ENCODE assay signal across 2 cellular contexts in genomic region chr1:27599605-27600499, GRCh38.
TF ChIP-seq lines count a peak whose summit lies in the region.

No MANE protein-coding gene starts in this region.

TF ChIP-seq in A549, 52 proteins besides CTCF, POLR2A, EP300 and RAD21:
- no peak for TF ChIP-seq TFCP2L1 (CRISPR knock-in tag; IDR thresholded peaks at IDR 0.05)
- no peak for TF ChIP-seq RNF2 (IDR thresholded peaks at IDR 0.05; ENCODE audit: borderline replicate concordance, low read depth)
- TF ChIP-seq RFX5 (IDR thresholded peaks at IDR 0.05) = no peak
- TF ChIP-seq FOSL2 (IDR thresholded peaks at IDR 0.05) = no peak
- no peak for TF ChIP-seq FOSL2 (CRISPR knock-in tag; IDR thresholded peaks at IDR 0.05)
- TF ChIP-seq MYC (IDR thresholded peaks at IDR 0.05; ENCODE audit: borderline replicate concordance, low read length) = no peak
- no peak for TF ChIP-seq JUN (IDR thresholded peaks at IDR 0.05)
- no peak for TF ChIP-seq GATA3 (IDR thresholded peaks at IDR 0.05; ENCODE audit: borderline replicate concordance)
TF ChIP-seq in A549: peak in this region for 0.

TF ChIP-seq in GM12878, 131 proteins besides CTCF, POLR2A, EP300 and RAD21:
- TF ChIP-seq SRF (IDR thresholded peaks at IDR 0.05; ENCODE audit: low read depth in 2 of 2, low read length in 2 of 2) (no peak), CBX3 (IDR thresholded peaks at IDR 0.05; ENCODE audit: borderline replicate concordance, low read depth) (no peak), SMAD1 (IDR thresholded peaks at IDR 0.05; ENCODE audit: low read depth, partially characterized antibody) (no peak), CUX1 (IDR thresholded peaks at IDR 0.05; ENCODE audit: insufficient replicate concordance, low read depth, low read length) (no peak), PML (IDR thresholded peaks at IDR 0.05; ENCODE audit: low read length) (no peak), ZBTB11 (CRISPR knock-in tag; IDR thresholded peaks at IDR 0.05) (no peak), IRF5 (IDR thresholded peaks at IDR 0.05; ENCODE audit: borderline replicate concordance) (no peak), GATAD2B (conservative IDR thresholded peaks at IDR 0.05; ENCODE audit: low read depth) (no peak), USF1 (IDR thresholded peaks at IDR 0.05; ENCODE audit: borderline replicate concordance, extremely low read length, insufficient read depth, low read depth, low read length) (no peak), ATF2 (IDR thresholded peaks at IDR 0.05; ENCODE audit: low read length) (no peak), USF2 (IDR thresholded peaks at IDR 0.05; ENCODE audit: borderline replicate concordance, low read depth, low read length) (no peak), MLLT1 (IDR thresholded peaks at IDR 0.05) (no peak), SMAD5 (IDR thresholded peaks at IDR 0.05; ENCODE audit: low read depth) (no peak), NFYA (IDR thresholded peaks at IDR 0.05; ENCODE audit: borderline replicate concordance, low read depth, low read length) (no peak), MYB (IDR thresholded peaks at IDR 0.05; ENCODE audit: borderline replicate concordance, low read depth, low read length) (no peak), FOS (IDR thresholded peaks at IDR 0.05; ENCODE audit: borderline replicate concordance, extremely low read depth, insufficient read length) (no peak), ASH2L (IDR thresholded peaks at IDR 0.05; ENCODE audit: borderline replicate concordance, low read depth) (no peak), REST (IDR thresholded peaks at IDR 0.05; ENCODE audit: low read depth, low read length) (no peak), JUND (IDR thresholded peaks at IDR 0.05; ENCODE audit: low read depth, low read length) (no peak)
TF ChIP-seq in GM12878: peak in this region for 0.
